Comparison of ENCODE assay signal across 8 cellular contexts in genomic region chr17:78789149-78789662, GRCh38. TPM values are rescaled to one million over a fixed set of nuclear protein-coding genes. Genes with fewer than 3 reads are reported as not detected.
DNase-seq lines count a peak whose midpoint lies in the region; ATAC-seq and TF ChIP-seq lines count a peak whose summit lies in the region.

No MANE protein-coding gene starts in this region.

- peaks cover 58% of the 10 kb centered on the region for H3K4me1 Mint-ChIP-seq in central memory CD8-positive, alpha-beta T cell

- no peaks in the 10 kb centered on the region for H3K9me3 ChIP-seq in AG04450 (ENCODE audit: control insufficient read depth, insufficient read depth, low read length)
- H3K9me3 ChIP-seq in muscle layer of colon (ENCODE audit: low read length): no peaks in the 10 kb centered on the region

- TF ChIP-seq CTCF in AG04450 (IDR thresholded peaks at IDR 0.05; ENCODE audit: low read depth, low read length): no peak

- H3K4me3 ChIP-seq in AG04450 (ENCODE audit: low read depth, low read length) (no peak overlapping the region), muscle layer of colon (ENCODE audit: low read depth in 1 of 2, low read length in 2 of 2) (no peak overlapping the region)

- peak overlapping the region; percentile 73 for H3K27ac Mint-ChIP-seq in central memory CD8-positive, alpha-beta T cell (ENCODE audit: low read depth)

- POLR2A ChIA-PET in AG04450 (lab: Yijun Ruan, JAX): interaction anchor here (0.7 to 0.9 kb wide), 2 partner anchors 134 to 145 kb away, joined by 3 read pairs; no protein-coding TSS in a partner anchor

- H3K4me3 Mint-ChIP-seq in central memory CD8-positive, alpha-beta T cell: peak overlapping the region; percentile 46

- peak; percentile 54 for ATAC-seq in central memory CD8-positive, alpha-beta T cell (replicated peaks; ENCODE audit: extremely low read depth, poor library complexity, severe bottlenecking)
- ATAC-seq in HG02840 (IDR thresholded peaks at IDR 0.05; ENCODE audit: low FRiP score, unreplicated experiment): no peak
- no peak for ATAC-seq in GM21737 (IDR thresholded peaks at IDR 0.05; ENCODE audit: unreplicated experiment)
- no peak for ATAC-seq in HG03457 (IDR thresholded peaks at IDR 0.05; ENCODE audit: unreplicated experiment)

- no peaks in the 10 kb centered on the region for H3K9me3 Mint-ChIP-seq in central memory CD8-positive, alpha-beta T cell

- H3K27ac ChIP-seq in AG04450 (ENCODE audit: low read depth, low read length): peak overlapping the region; percentile 83
- H3K27ac ChIP-seq in muscle layer of colon (ENCODE audit: low read depth, low read length): peak overlapping the region; percentile 4

- H3K27me3 ChIP-seq in AG04450 (ENCODE audit: control insufficient read depth, insufficient read depth, low read length) (no peaks in the 10 kb centered on the region), muscle layer of colon (ENCODE audit: control insufficient read depth in 1 of 2, insufficient read depth in 2 of 2, low read length in 2 of 2) (no peaks in the 10 kb centered on the region)

- peaks cover 17% of the 10 kb centered on the region for H3K4me1 ChIP-seq in muscle layer of colon (ENCODE audit: insufficient read depth, low read length)

- peaks cover 31% of the 10 kb centered on the region for H3K36me3 Mint-ChIP-seq in central memory CD8-positive, alpha-beta T cell (ENCODE audit: insufficient read depth)

- CTCF ChIA-PET in AG04450 (lab: Charles Lee): interaction anchor here (0.6 kb wide), 1 partner anchor 53 kb away, joined by 5 read pairs; no protein-coding TSS in a partner anchor

- no peaks in the 10 kb centered on the region for H3K27me3 Mint-ChIP-seq in central memory CD8-positive, alpha-beta T cell

- no peak overlapping the region for H3K9ac ChIP-seq in muscle layer of colon (ENCODE audit: low read length)

- H3K36me3 ChIP-seq in muscle layer of colon (ENCODE audit: insufficient read depth, low read length): peaks cover 1% of the 10 kb centered on the region

- no peak for DNase-seq in AG04450 (ENCODE audit: low read depth, low spot score)
- DNase-seq in NCI-H2029 treated with DMSO at 0.1 percent for 48 hours (lab: John Stamatoyannopoulos, UW): peak; percentile 59
- DNase-seq in central memory CD8-positive, alpha-beta T cell (ENCODE audit: low spot score in 2 of 2): no peak
- no peak for DNase-seq in HK-2 (ENCODE audit: unreplicated experiment)

RNA-seq across cellular contexts. Expression of gene CYTH1, which starts 7.1 kb away (rescaled TPM):
- polyA plus RNA-seq in AG04450 (2011; rRNA removed): 12.5 and 13.7 TPM in 2 replicates
- polyA minus RNA-seq in AG04450 (2011; rRNA and poly(A)+ RNA removed): 10.3 and 11.2 TPM in 2 replicates

RNA-seq across cellular contexts. Expression of gene USP36, which starts 51.4 kb away (rescaled TPM):
- polyA plus RNA-seq in AG04450 (2011; rRNA removed): 18.3 and 19.2 TPM in 2 replicates
- 31.4 and 39.2 TPM in 2 replicates for polyA minus RNA-seq in AG04450 (2011; rRNA and poly(A)+ RNA removed)
